Comparison of ENCODE assay signal across 30 cellular contexts in the genomic region with DNA sequence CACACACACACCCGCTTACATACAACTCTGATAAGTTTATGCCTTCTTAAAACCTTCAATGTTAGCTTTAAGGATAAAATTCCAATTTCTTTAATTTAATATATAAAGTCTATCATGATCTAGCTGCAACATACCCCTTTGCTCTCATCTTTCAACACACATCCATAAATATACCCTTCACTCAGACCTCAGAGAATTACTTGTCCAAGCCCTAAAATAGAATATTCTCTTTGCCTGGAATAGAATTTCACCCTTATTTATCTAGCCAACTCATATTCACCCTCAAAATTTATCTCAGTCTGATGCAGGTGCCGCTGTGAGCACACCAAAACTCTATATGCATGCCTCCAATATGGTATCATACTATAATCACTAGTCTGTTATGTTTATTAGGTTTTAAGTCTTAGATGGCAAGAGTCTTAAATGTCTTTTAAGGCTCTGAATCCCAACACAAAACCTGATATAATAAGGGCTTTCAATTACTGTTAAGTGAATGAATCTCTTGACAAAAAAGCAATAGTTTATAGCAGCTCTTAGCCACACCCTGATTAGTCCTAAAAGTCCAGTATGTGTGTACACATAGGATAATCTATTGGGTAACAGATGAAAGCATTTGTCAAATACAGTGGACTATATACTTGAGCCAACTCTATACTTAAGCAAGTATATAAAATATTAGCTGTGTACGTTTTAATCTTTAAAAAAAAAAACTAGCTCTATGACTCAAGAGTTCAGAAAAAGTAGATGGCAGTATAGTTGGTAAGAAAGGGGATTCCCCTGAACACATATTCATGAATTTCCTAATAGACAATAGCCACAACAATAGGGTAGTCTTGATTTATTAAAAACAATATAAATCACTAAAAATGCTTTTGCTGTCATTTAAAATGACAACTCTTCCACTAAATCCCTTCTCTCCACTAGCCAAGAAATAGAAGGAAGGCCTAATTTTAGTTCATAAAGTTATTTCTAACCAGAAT.
DNase-seq lines count a peak whose midpoint lies in the region; ATAC-seq and TF ChIP-seq lines count a peak whose summit lies in the region.
"Had no signal": no experiment of that assay in that cellular context is flagged by ENCODE, and none has a peak within 500 bp of the region (broad histone marks: within the 10 kb centered on the region; RNA-seq: fewer than 3 reads in every experiment).

No MANE protein-coding gene starts in this region.

- intact Hi-C loops in Right ventricle myocardium inferior (cut with DNase I): no loop called here
- intact Hi-C loops in right cardiac atrium (cut with DNase I): no loop called here
- intact Hi-C loops in lower leg skin (cut with DNase I; ENCODE audit: low total_unique reads): no loop called here

- ATAC-seq in Right ventricle myocardium inferior (peak; percentile 28), right cardiac atrium (no peak)
- ATAC-seq: activated CD8-positive, alpha-beta memory T cell treated with anti-CD3 and anti-CD28 coated beads, Interleukin-2, amount 10 ng/mL, durations not matched to agents 7 days and 5 days; activated T-cell treated with anti-CD3 and anti-CD28 coated beads, Interleukin-2, amount 50 U/mL, for 72 hours; GM12878; sciatic nerve; stimulated activated memory B cell treated with anti-CD40 and anti-IgM and Interleukin-4, amounts not matched to agents 10 μg/mL and 1 μg/mL and 100 μg/mL, for 72 hours had no signal

- no peak for TF ChIP-seq CTCF in fibroblast of the aortic adventitia (IDR thresholded peaks at IDR 0.05; ENCODE audit: insufficient read depth, low read length)
- TF ChIP-seq CTCF in lower leg skin (IDR thresholded peaks at IDR 0.05): no peak

- TF ChIP-seq POLR2A in lower leg skin (IDR thresholded peaks at IDR 0.05): no peak

- no peaks in the 10 kb centered on the region for H3K36me3 ChIP-seq in adipocyte (ENCODE audit: control insufficient read depth, insufficient read depth, low read length, severe bottlenecking)
- H3K36me3 ChIP-seq: brain microvascular endothelial cell, suprapubic skin, uterus had no signal

- H3K4me1 ChIP-seq in right cardiac atrium (ENCODE audit: control insufficient read depth, insufficient read depth, low read length): peaks cover 2% of the 10 kb centered on the region
- H3K4me1 ChIP-seq in adipocyte (ENCODE audit: control insufficient read depth, insufficient read depth, low read length): peaks cover 7% of the 10 kb centered on the region
- H3K4me1 ChIP-seq: uterus had no signal

- H3K9me3 ChIP-seq in right cardiac atrium (ENCODE audit: control insufficient read depth, low read length) (no peaks in the 10 kb centered on the region), adipocyte (ENCODE audit: control insufficient read depth, low read length) (no peaks in the 10 kb centered on the region)
- H3K9me3 ChIP-seq: suprapubic skin, uterus had no signal

- H3K27ac ChIP-seq in right cardiac atrium (ENCODE audit: low read length): no peak overlapping the region
- H3K27ac ChIP-seq: brain microvascular endothelial cell, coronary artery, parathyroid adenoma, PC-9, suprapubic skin, uterus had no signal

- DNase-seq in Right ventricle myocardium inferior (ENCODE audit: missing footprints) (no peak), right cardiac atrium (no peak), adipocyte (ENCODE audit: low read depth) (peak; percentile 22), fibroblast of the aortic adventitia (ENCODE audit: low read depth) (peak; percentile 48), pulmonary artery endothelial cell (ENCODE audit: low read depth, low spot score) (peak; percentile 11), lower leg skin (ENCODE audit: low spot score in 2 of 2) (no peak), AG08395 (ENCODE audit: low spot score) (no peak), NCI-H774 (lab: John Stamatoyannopoulos, UW) (no peak)
- DNase-seq: 8988T; activated CD4-positive, CD25-positive, alpha-beta regulatory T cell; activated CD8-positive, alpha-beta memory T cell treated with anti-CD3 and anti-CD28 coated beads, Interleukin-2, amount 10 ng/mL, durations not matched to agents 7 days and 5 days; activated naive CD4-positive, alpha-beta T cell treated with anti-CD3 and anti-CD28 coated beads for 36 hours; activated T-cell treated with anti-CD3 and anti-CD28 coated beads, Interleukin-2, amount 50 U/mL, for 72 hours; amniotic stem cell; brain microvascular endothelial cell; NCI-H1092; NCI-H1694 treated with DMSO at 0.1 percent for 48 hours; NCI-H2171; NCI-H524; PC-9; SHP77 treated with DMSO at 0.1 percent for 48 hours; stimulated activated CD4-positive, alpha-beta T cell treated with anti-CD3 and anti-CD28 coated beads, Interleukin-4, amount 100 ng/mL, for 4 hours; uterus had no signal

- H3K9ac ChIP-seq in adipocyte (ENCODE audit: low read length): no peak overlapping the region
- H3K9ac ChIP-seq: parathyroid adenoma had no signal

- H3K4me3 ChIP-seq in right cardiac atrium (ENCODE audit: low read length): no peak overlapping the region
- H3K4me3 ChIP-seq in adipocyte (ENCODE audit: low read length): no peak overlapping the region
- H3K4me3 ChIP-seq in fibroblast of the aortic adventitia (ENCODE audit: low read depth, low read length): no peak overlapping the region
- no peak overlapping the region for H3K4me3 ChIP-seq in lower leg skin (ENCODE audit: low read depth, poor library complexity, severe bottlenecking)
- H3K4me3 ChIP-seq: coronary artery, GM12878, lung, PC-9, suprapubic skin, uterus had no signal

- no peaks in the 10 kb centered on the region for H3K27me3 ChIP-seq in right cardiac atrium (ENCODE audit: control insufficient read depth, insufficient read depth)
- no peaks in the 10 kb centered on the region for H3K27me3 ChIP-seq in adipocyte (replicated peaks; ENCODE audit: control insufficient read depth, insufficient read depth, low read length)
- H3K27me3 ChIP-seq: brain microvascular endothelial cell, suprapubic skin, uterus had no signal

- 70% methylated on average over 3 of the region's 3 CpGs for WGBS in right cardiac atrium
- 77 to 78% methylated on average over 3 of the region's 3 CpGs for WGBS in lower leg skin, 2 donors

Comparison
In these comparisons a context has a peak if more than half of its experiments do, and no peak if none do; other contexts are left out.
1. DNase-seq: peak in adipocyte (single experiment), fibroblast of the aortic adventitia (single experiment) and pulmonary artery endothelial cell (single experiment); none in Right ventricle myocardium inferior (single experiment), right cardiac atrium (0 of 3), lower leg skin (0 of 2), AG08395 (single experiment) and NCI-H774 (single experiment).